ENCODE assay signal across 8 cellular contexts in the genomic region with DNA sequence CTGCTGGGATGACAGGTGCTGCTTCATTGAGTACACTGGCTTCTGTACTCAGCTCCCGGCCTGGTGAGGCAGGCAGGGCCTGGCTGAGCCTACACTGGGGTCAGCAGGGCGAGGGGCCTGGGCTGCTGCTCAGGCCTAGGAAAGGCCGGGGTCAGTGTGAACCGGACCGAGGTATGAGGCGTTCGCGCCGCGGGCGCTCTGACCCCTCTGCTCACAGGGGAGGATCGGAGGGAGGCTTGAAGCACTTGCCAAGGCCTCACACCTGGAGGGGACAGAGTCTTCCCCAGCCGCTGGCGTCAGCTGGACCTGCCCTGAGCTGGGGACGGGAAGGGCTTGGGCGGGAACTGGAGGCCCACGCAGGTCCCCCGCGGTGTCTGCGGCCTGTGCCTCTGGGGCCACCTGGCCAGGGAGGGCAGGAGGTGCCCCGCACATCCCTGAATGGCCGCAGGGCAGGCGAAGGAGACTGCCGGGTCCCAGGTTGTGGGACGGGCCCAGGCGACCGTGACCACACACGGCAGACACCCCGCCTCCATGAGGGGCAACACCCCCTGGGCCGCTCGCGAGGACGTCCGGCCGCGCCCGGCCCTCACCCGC. TPM values are rescaled to one million over a fixed set of nuclear protein-coding genes. Genes with fewer than 3 reads are reported as not detected.
DNase-seq lines count a peak whose midpoint lies in the region; ATAC-seq and TF ChIP-seq lines count a peak whose summit lies in the region.

No MANE protein-coding gene starts in this region.

- intact Hi-C loops in sciatic nerve (cut with DNase I), result no loop called here

- POLR2A ChIA-PET in BJ (lab: Charles Lee), result interaction anchor here (0.6 kb wide), 1 partner anchor 1385 kb away, joined by 5 read pairs; a partner anchor contains a TSS

- peaks cover 8% of the 10 kb centered on the region for H3K4me1 ChIP-seq in foreskin keratinocyte

- no peaks in the 10 kb centered on the region for H3K9me3 ChIP-seq in WERI-Rb-1 (ENCODE audit: severe bottlenecking)

- no peak for TF ChIP-seq CTCF in BJ (IDR thresholded peaks at IDR 0.05; ENCODE audit: insufficient read depth, low read depth, low read length)
- no peak for TF ChIP-seq CTCF in WERI-Rb-1 (IDR thresholded peaks at IDR 0.05; ENCODE audit: low read depth, low read length)
- TF ChIP-seq CTCF in foreskin keratinocyte (conservative IDR thresholded peaks at IDR 0.05), result no peak

- ATAC-seq in GM19035 (IDR thresholded peaks at IDR 0.05; ENCODE audit: unreplicated experiment) (peak; percentile 30), HG03139 (IDR thresholded peaks at IDR 0.05; ENCODE audit: unreplicated experiment) (peak; percentile 12), foreskin keratinocyte (peak; percentile 8), sciatic nerve (peak; percentile 3)

- H3K27me3 ChIP-seq in BJ (ENCODE audit: control insufficient read depth, insufficient read depth, low read length) (no peaks in the 10 kb centered on the region), WERI-Rb-1 (ENCODE audit: insufficient read depth, low read depth, severe bottlenecking) (no peaks in the 10 kb centered on the region), foreskin keratinocyte (no peaks in the 10 kb centered on the region)

- H3K36me3 ChIP-seq in BJ (ENCODE audit: control insufficient read depth, insufficient read depth, low read length), result peaks cover 20% of the 10 kb centered on the region
- peaks cover 6% of the 10 kb centered on the region; the same call in 1 of the 2 replicates for H3K36me3 ChIP-seq in WERI-Rb-1

- H3K4me3 ChIP-seq in BJ (ENCODE audit: low read depth, low read length) (peak overlapping the region; percentile 95), WERI-Rb-1 (ENCODE audit: low read depth, low read length) (peak overlapping the region; percentile 76)

- DNase-seq in BJ (ENCODE audit: low read depth) (no peak), WERI-Rb-1 (peak; percentile 39), foreskin keratinocyte (no peak), sciatic nerve (ENCODE audit: low spot score) (no peak), NCI-H510A treated with DMSO at 0.1 percent for 48 hours (lab: John Stamatoyannopoulos, UW) (no peak), putamen (ENCODE audit: low spot score) (no peak)

- H3K27ac ChIP-seq in WERI-Rb-1 (peak overlapping the region; percentile 78), foreskin keratinocyte (peak overlapping the region; percentile 71)

- CTCF ChIA-PET in BJ (lab: Yijun Ruan, JAX), result no interaction called here

RNA-seq across cellular contexts. Expression of a gene that starts 0.5 kb away (rescaled TPM):
- polyA plus RNA-seq in BJ (2011; rRNA removed), result 17.4 and 23.6 TPM in 2 replicates
- polyA minus RNA-seq in BJ (2011; rRNA and poly(A)+ RNA removed), result 6.4 and 10.0 TPM in 2 replicates
- 28.5 and 31.1 TPM in 2 replicates for total RNA-seq in foreskin keratinocyte
- 27.1 and 27.7 TPM in 2 replicates for polyA plus RNA-seq in foreskin keratinocyte
- total RNA-seq in sciatic nerve, result 18.1 TPM

RNA-seq across cellular contexts. Expression of a gene that starts 20.3 kb away (rescaled TPM):
- 255 and 354 TPM in 2 replicates for polyA plus RNA-seq in BJ (2011; rRNA removed)
- polyA minus RNA-seq in BJ (2011; rRNA and poly(A)+ RNA removed), result 140 and 222 TPM in 2 replicates
- 140 and 161 TPM in 2 replicates for total RNA-seq in foreskin keratinocyte
- 205 and 223 TPM in 2 replicates for polyA plus RNA-seq in foreskin keratinocyte
- total RNA-seq in sciatic nerve, result 87.3 TPM

RNA-seq across cellular contexts. Expression of a gene that starts 20.5 kb away (rescaled TPM):
- 3.7 and 4.3 TPM in 2 replicates for polyA plus RNA-seq in BJ (2011; rRNA removed)
- polyA minus RNA-seq in BJ (2011; rRNA and poly(A)+ RNA removed), result 5.5 and 10.5 TPM in 2 replicates
- total RNA-seq in foreskin keratinocyte, result 5.3 and 5.9 TPM in 2 replicates
- 2.1 and 2.2 TPM in 2 replicates for polyA plus RNA-seq in foreskin keratinocyte
- 16.4 TPM for total RNA-seq in sciatic nerve
